ENCODE assay signal across 16 cellular contexts in genomic region chr9:85248514-85249312, GRCh38.
DNase-seq lines count a peak whose midpoint lies in the region; ATAC-seq and TF ChIP-seq lines count a peak whose summit lies in the region.
"Had no signal": no experiment of that assay in that cellular context is flagged by ENCODE, and none has a peak within 500 bp of the region (broad histone marks: within the 10 kb centered on the region; RNA-seq: fewer than 3 reads in every experiment).

No MANE protein-coding gene starts in this region.

- H3K56ac ChIP-seq in mesendoderm (ENCODE audit: low read length), result no peak overlapping the region

- H3K27ac Mint-ChIP-seq in endothelial cell (ENCODE audit: unreplicated experiment), result no peak overlapping the region
- H3K27ac Mint-ChIP-seq: B cell had no signal

- H3K4me3 ChIP-seq in epithelial cell of esophagus (ENCODE audit: low read length) (no peak overlapping the region), mesendoderm (ENCODE audit: low read length) (no peak overlapping the region)
- H3K4me3 ChIP-seq: upper lobe of right lung had no signal

- H2AK5ac ChIP-seq in mesendoderm (ENCODE audit: low read length), result no peak overlapping the region

- H2BK15ac ChIP-seq in mesendoderm (replicated peaks; ENCODE audit: low read depth), result no peak overlapping the region

- H3K79me1 ChIP-seq in mesendoderm (ENCODE audit: low read length), result no peaks in the 10 kb centered on the region

- no peaks in the 10 kb centered on the region for H3K4me1 ChIP-seq in mesendoderm (ENCODE audit: control insufficient read depth, low read depth, low read length)
- H3K4me1 ChIP-seq: upper lobe of right lung had no signal

- no peak overlapping the region for H3K18ac ChIP-seq in mesendoderm (ENCODE audit: low read length)

- no peaks in the 10 kb centered on the region for H3K27me3 ChIP-seq in mesendoderm (ENCODE audit: insufficient read depth, low read length, poor library complexity)
- H3K27me3 ChIP-seq: upper lobe of right lung had no signal

- no peak overlapping the region for H3K9ac ChIP-seq in mesendoderm (ENCODE audit: low read length)
- H3K9ac ChIP-seq: KMS-11 had no signal

- no peak overlapping the region for H4K8ac ChIP-seq in mesendoderm (ENCODE audit: low read depth, low read length)

- no peaks in the 10 kb centered on the region for H3K27me3 Mint-ChIP-seq in endothelial cell (ENCODE audit: unreplicated experiment)
- H3K27me3 Mint-ChIP-seq: B cell had no signal

- DNase-seq in LoVo (ENCODE audit: low spot score), result peak; percentile 13
- peak; percentile 67 for DNase-seq in epithelial cell of esophagus (ENCODE audit: low read depth)
- peak; percentile 89 for DNase-seq in mesendoderm
- DNase-seq in endothelial cell (ENCODE audit: low spot score), result no peak
- no peak for DNase-seq in SKM-1 treated with dmso at 0.1 percent for 144 hours (lab: John Stamatoyannopoulos, UW; ENCODE audit: unreplicated experiment)
- DNase-seq in D341Med (ENCODE audit: low spot score), result no peak
- DNase-seq: activated CD8-positive, alpha-beta memory T cell treated with anti-CD3 and anti-CD28 coated beads for 24 hours; activated effector memory CD4-positive, alpha-beta T cell treated with anti-CD3 and anti-CD28 coated beads, Interleukin-2, amount 50 U/mL, for 16 hours; NCI-H1930; stimulated activated CD4-positive, alpha-beta T cell treated with anti-CD3 and anti-CD28 coated beads, Interleukin-1b, Interleukin-23, amount 100 ng/mL, for 48 hours; upper lobe of right lung had no signal

- no peak overlapping the region for H3K4me3 Mint-ChIP-seq in endothelial cell (ENCODE audit: unreplicated experiment)
- H3K4me3 Mint-ChIP-seq: B cell; central memory CD8-positive, alpha-beta T cell had no signal

- H2BK5ac ChIP-seq in mesendoderm (ENCODE audit: low read length), result no peak overlapping the region

- H3K4ac ChIP-seq in mesendoderm (ENCODE audit: low read depth, low read length), result no peak overlapping the region

- no peaks in the 10 kb centered on the region for H3K36me3 ChIP-seq in mesendoderm (ENCODE audit: control insufficient read depth, insufficient read depth, low read length)
- H3K36me3 ChIP-seq: upper lobe of right lung had no signal

- H3K4me2 ChIP-seq in mesendoderm (ENCODE audit: low read length), result no peak overlapping the region
- H3K4me2 ChIP-seq: KMS-11 had no signal

- ATAC-seq in esophagus mucosa, result no peak
- ATAC-seq: upper lobe of right lung had no signal

- no peaks in the 10 kb centered on the region for H3K9me3 Mint-ChIP-seq in endothelial cell (ENCODE audit: unreplicated experiment)
- H3K9me3 Mint-ChIP-seq: central memory CD8-positive, alpha-beta T cell had no signal

- TF ChIP-seq CTCF in C4-2B (conservative IDR thresholded peaks at IDR 0.05), result no peak
- peak; percentile 9 for TF ChIP-seq CTCF in epithelial cell of esophagus (IDR thresholded peaks at IDR 0.05; ENCODE audit: insufficient read depth, low read depth, low read length, missing control alignments)
- TF ChIP-seq CTCF in endothelial cell (IDR thresholded peaks at IDR 0.05; ENCODE audit: unreplicated experiment), result no peak

- no peak overlapping the region for H2BK120ac ChIP-seq in mesendoderm (ENCODE audit: low read depth, low read length)

- H3K4me1 Mint-ChIP-seq in endothelial cell (ENCODE audit: unreplicated experiment), result no peaks in the 10 kb centered on the region
- H3K4me1 Mint-ChIP-seq: B cell; central memory CD8-positive, alpha-beta T cell had no signal

- no CpG with 5 or more reads among the region's 2 CpGs for WGBS in mesendoderm (ENCODE audit: extremely low coverage, insufficient coverage, low lambda C conversion rate)

- no peaks in the 10 kb centered on the region for H3K36me3 Mint-ChIP-seq in endothelial cell (ENCODE audit: low read depth, unreplicated experiment)

- H3K79me2 ChIP-seq in mesendoderm (ENCODE audit: control insufficient read depth, insufficient read depth, low read length), result no peaks in the 10 kb centered on the region

- H3K27ac ChIP-seq in C4-2B (peak overlapping the region; percentile 15), mesendoderm (ENCODE audit: low read depth, low read length) (peak overlapping the region; percentile 16)
- H3K27ac ChIP-seq: KMS-11, upper lobe of right lung had no signal

- no peak overlapping the region for H3K23ac ChIP-seq in mesendoderm (ENCODE audit: low read length)

- H4K5ac ChIP-seq in mesendoderm (ENCODE audit: low read length), result no peak overlapping the region

Comparison
In these comparisons a context has a peak if more than half of its experiments do, and no peak if none do; other contexts are left out.
1. DNase-seq: peak in LoVo (single experiment), epithelial cell of esophagus (single experiment) and mesendoderm (single experiment); none in endothelial cell (single experiment), SKM-1 treated with dmso at 0.1 percent for 144 hours (single experiment) and D341Med (single experiment).